Comparison of ENCODE assay signal across 16 cellular contexts in the genomic region with DNA sequence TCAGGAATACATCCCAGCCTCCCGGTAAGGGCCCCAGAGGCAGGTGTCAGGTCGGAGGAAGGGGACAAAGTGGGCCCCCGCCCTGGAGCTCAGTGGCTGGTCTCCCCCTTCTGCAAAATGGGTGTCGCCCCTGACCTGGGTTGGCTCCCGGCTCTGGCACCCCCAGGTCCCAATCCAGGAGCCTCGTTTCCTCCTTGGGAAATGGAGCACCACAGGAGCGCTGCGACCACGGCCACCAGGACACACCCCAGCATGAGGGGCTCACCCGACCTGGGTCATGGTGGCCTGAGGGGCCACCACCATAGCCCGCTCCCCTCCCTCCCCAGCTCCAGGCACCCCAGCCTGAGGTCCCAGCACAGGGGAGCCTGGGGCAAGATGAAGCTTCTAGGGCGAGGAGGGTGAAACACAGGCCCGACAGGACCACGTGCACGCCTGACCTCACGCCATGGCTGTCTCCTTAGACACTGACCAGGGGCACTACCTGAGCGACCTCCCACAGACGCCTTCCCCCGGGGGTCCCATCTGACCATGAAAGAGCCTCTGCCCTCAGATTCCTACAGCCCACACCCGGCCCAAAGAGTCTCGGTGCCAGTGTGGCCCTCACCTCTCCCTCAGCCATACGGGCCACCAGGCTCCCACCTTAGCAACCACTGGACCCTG. TPM values are rescaled to one million over a fixed set of nuclear protein-coding genes. Genes with fewer than 3 reads are reported as not detected.
DNase-seq lines count a peak whose midpoint lies in the region; ATAC-seq and TF ChIP-seq lines count a peak whose summit lies in the region.
"Had no signal": no experiment of that assay in that cellular context is flagged by ENCODE, and none has a peak within 500 bp of the region (broad histone marks: within the 10 kb centered on the region; RNA-seq: fewer than 3 reads in every experiment).

No MANE protein-coding gene starts in this region.

- TF ChIP-seq CTCF in coronary artery (IDR thresholded peaks at IDR 0.05) (no peak), thoracic aorta (IDR thresholded peaks at IDR 0.05) (no peak)

- peaks cover 37% of the 10 kb centered on the region for H3K4me1 ChIP-seq in NT2/D1 (ENCODE audit: insufficient read depth, insufficient read length)
- peaks cover 29% of the 10 kb centered on the region for H3K4me1 ChIP-seq in mucosa of stomach (ENCODE audit: control insufficient read depth, insufficient read depth, low read length)
- peaks cover 52 to 91% of the 10 kb centered on the region in 2 donors for H3K4me1 ChIP-seq in thoracic aorta (ENCODE audit: control insufficient read depth in 1 of 2, low read depth in 2 of 2)

- peaks cover 100% of the 10 kb centered on the region for H3K36me3 ChIP-seq in NT2/D1 (ENCODE audit: insufficient read depth, insufficient read length, low read length)
- H3K36me3 ChIP-seq in mucosa of stomach (ENCODE audit: control insufficient read depth, insufficient read depth, low read length): peaks cover 25% of the 10 kb centered on the region
- H3K36me3 ChIP-seq in thoracic aorta: peaks cover 16% of the 10 kb centered on the region
- H3K36me3 ChIP-seq in H7 (replicated peaks; ENCODE audit: control insufficient read depth, insufficient read depth, low read length): peaks cover 29% of the 10 kb centered on the region

- H3K9ac ChIP-seq in NT2/D1 (ENCODE audit: insufficient read length, low read depth): peak overlapping the region; percentile 56
- H3K9ac ChIP-seq in mucosa of stomach (ENCODE audit: low read length): peak overlapping the region; percentile 31

- H3K9me3 ChIP-seq in NT2/D1 (ENCODE audit: insufficient read depth, low read length) (no peaks in the 10 kb centered on the region), mucosa of stomach (ENCODE audit: control insufficient read depth, low read length) (no peaks in the 10 kb centered on the region), thoracic aorta (no peaks in the 10 kb centered on the region)

- no peak for ATAC-seq in thoracic aorta (ENCODE audit: insufficient number of reproducible peaks, low FRiP score, low read depth)
- no peak for ATAC-seq in GM18502 (IDR thresholded peaks at IDR 0.05; ENCODE audit: poor library complexity, unreplicated experiment)
- ATAC-seq: left colon had no signal

- no peak overlapping the region for H3K4me3 ChIP-seq in NT2/D1 (ENCODE audit: insufficient read length, low read depth)
- H3K4me3 ChIP-seq in coronary artery: peak overlapping the region; percentile 61
- no peak overlapping the region for H3K4me3 ChIP-seq in mucosa of stomach (ENCODE audit: low read length)
- H3K4me3 ChIP-seq in thoracic aorta: peak overlapping the region; percentile 42
- H3K4me3 ChIP-seq in H7 (ENCODE audit: insufficient read depth, low read depth, low read length): no peak overlapping the region

- H3K27ac ChIP-seq in coronary artery (peak overlapping the region; percentile 94), thoracic aorta (peak overlapping the region; percentile 92 to 99)

- H3K27me3 ChIP-seq in NT2/D1 (ENCODE audit: insufficient read depth, insufficient read length): no peaks in the 10 kb centered on the region
- no peaks in the 10 kb centered on the region for H3K27me3 ChIP-seq in mucosa of stomach (ENCODE audit: control insufficient read depth, insufficient read depth, low read length)
- H3K27me3 ChIP-seq in thoracic aorta (replicated peaks; ENCODE audit: insufficient read depth): no peaks in the 10 kb centered on the region
- no peaks in the 10 kb centered on the region for H3K27me3 ChIP-seq in H7 (ENCODE audit: control insufficient read depth, insufficient read depth, low read length)

- DNase-seq in NT2/D1 (ENCODE audit: low read depth, low spot score) (no peak), coronary artery (ENCODE audit: low spot score) (no peak), thoracic aorta (ENCODE audit: low spot score) (no peak), KG1 (lab: John Stamatoyannopoulos, UW) (no peak), NCI-H1092 (lab: John Stamatoyannopoulos, UW) (no peak), H7 (no peak)
- DNase-seq: activated CD4-positive, alpha-beta T cell treated with anti-CD3 and anti-CD28 coated beads for 1 hour; central memory CD4-positive, alpha-beta T cell; MM.1S; NCI-H2227 treated with DMSO at 0.1 percent for 48 hours; SHP77 treated with DMSO at 0.1 percent for 48 hours had no signal

RNA-seq across cellular contexts. Expression of a gene that starts 11.8 kb away (rescaled TPM):
- total RNA-seq in thoracic aorta: 100 to 1,000 TPM; 116 to 166 TPM
- total RNA-seq in H7 (2014; rRNA removed; shearing (Covaris generic)): 63.0 and 68.4 TPM in 2 replicates

RNA-seq across cellular contexts. Expression of a gene that starts 20.8 kb away (rescaled TPM):
- total RNA-seq in thoracic aorta: 1 to 10 TPM; 4.9 to 9.3 TPM
- not detected in 2 replicates for total RNA-seq in H7 (2014; rRNA removed; shearing (Covaris generic))
- total RNA-seq: fibroblast of villous mesenchyme, renal cortical epithelial cell had no signal

RNA-seq across cellular contexts. Expression of a gene that starts 32.6 kb away (rescaled TPM):
- 10 to 100 TPM; 12.5 TPM for total RNA-seq in thoracic aorta
- not detected in 2 replicates for total RNA-seq in H7 (2014; rRNA removed; shearing (Covaris generic))
- total RNA-seq: fibroblast of villous mesenchyme, renal cortical epithelial cell had no signal

Comparison
In these comparisons a context has a peak if more than half of its experiments do, and no peak if none do; other contexts are left out.
1. H3K4me3 ChIP-seq: peak in coronary artery (single experiment) and thoracic aorta (single experiment); none in NT2/D1 (single experiment), mucosa of stomach (single experiment) and H7 (single experiment).
2. RNA of a gene that starts 32.6 kb away (total RNA-seq): 12.5 TPM in thoracic aorta; not detected in H7; every median in the first group is over 10 times any median in the second.